Comparison of ENCODE assay signal across 8 cellular contexts in genomic region chr15:65377976-65378366, GRCh38. TPM values are rescaled to one million over a fixed set of nuclear protein-coding genes. Genes with fewer than 3 reads are reported as not detected.
DNase-seq lines count a peak whose midpoint lies in the region; ATAC-seq and TF ChIP-seq lines count a peak whose summit lies in the region.

Gene IGDCC3 (minus strand): TSS chr15:65378002. CDS start chr15:65377788, 214 bp downstream.

- H3K4me1 Mint-ChIP-seq in CD4-positive, CD25-positive, alpha-beta regulatory T cell, result peaks cover 3 to 15% (median 5%) of the 10 kb centered on the region in 4 donors
- peaks cover 72% of the 10 kb centered on the region for H3K4me1 Mint-ChIP-seq in neural progenitor cell

- no peaks in the 10 kb centered on the region for H3K36me3 ChIP-seq in CD4-positive, CD25-positive, alpha-beta regulatory T cell (ENCODE audit: control insufficient read depth, insufficient read depth, low read length)
- no peaks in the 10 kb centered on the region; the same call in 1 of the 2 replicates for H3K36me3 ChIP-seq in Panc1 (ENCODE audit: control insufficient read depth, insufficient read depth, low read length)
- H3K36me3 ChIP-seq in esophagus squamous epithelium, result no peaks in the 10 kb centered on the region
- H3K36me3 ChIP-seq in neural progenitor cell, result no peaks in the 10 kb centered on the region
- no peaks in the 10 kb centered on the region for H3K36me3 ChIP-seq in mucosa of descending colon (ENCODE audit: low read depth)

- peak within 1 kb of the TSS; percentile 63 to 74 (median 68) for H3K4me3 Mint-ChIP-seq in CD4-positive, CD25-positive, alpha-beta regulatory T cell
- peak within 1 kb of the TSS; percentile 97 for H3K4me3 Mint-ChIP-seq in neural progenitor cell

- peak within 1 kb of the TSS; percentile 95 for H3K4me2 ChIP-seq in neural progenitor cell

- CTCF ChIA-PET in Panc1 (lab: Charles Lee), result no interaction called here

- H3K9me3 ChIP-seq in CD4-positive, CD25-positive, alpha-beta regulatory T cell (ENCODE audit: control insufficient read depth in 2 of 2, low read length in 2 of 2), result no peaks in the 10 kb centered on the region
- H3K9me3 ChIP-seq in Panc1 (ENCODE audit: control insufficient read depth, insufficient read depth, low read depth, low read length) (no peaks in the 10 kb centered on the region), esophagus squamous epithelium (no peaks in the 10 kb centered on the region), neural progenitor cell (ENCODE audit: low read depth) (no peaks in the 10 kb centered on the region), mucosa of descending colon (no peaks in the 10 kb centered on the region)

- peak within 1 kb of the TSS; percentile 38 for H2AFZ ChIP-seq in neural progenitor cell (replicated peaks)

- H3F3A ChIP-seq in neural progenitor cell (ENCODE audit: low read depth), result peaks cover 52% of the 10 kb centered on the region

- TF ChIP-seq CTCF in Panc1 (IDR thresholded peaks at IDR 0.05), result no peak
- no peak for TF ChIP-seq CTCF in esophagus squamous epithelium (IDR thresholded peaks at IDR 0.05)
- TF ChIP-seq CTCF in neural progenitor cell (IDR thresholded peaks at IDR 0.05), result no peak
- no peak for TF ChIP-seq CTCF in mucosa of descending colon (IDR thresholded peaks at IDR 0.05)

- no peak for DNase-seq in CD4-positive, CD25-positive, alpha-beta regulatory T cell
- DNase-seq in Panc1 (ENCODE audit: low read depth, low spot score), result no peak
- DNase-seq in esophagus squamous epithelium (lab: John Stamatoyannopoulos, UW), result no peak
- peak; percentile 97 for DNase-seq in neural progenitor cell (ENCODE audit: low spot score)
- DNase-seq in mucosa of descending colon, result no peak
- no peak for DNase-seq in Kasumi-1 (lab: John Stamatoyannopoulos, UW)
- no peak for DNase-seq in stimulated activated CD4-positive, alpha-beta T cell treated with anti-CD3 and anti-CD28 coated beads, Interleukin-2, amount 100 ng/mL, for 48 hours

- no peak within 1 kb of the TSS for H3K4me3 ChIP-seq in CD4-positive, CD25-positive, alpha-beta regulatory T cell (ENCODE audit: low read depth, low read length)
- H3K4me3 ChIP-seq in Panc1 (ENCODE audit: low read depth in 2 of 2, low read length in 2 of 2) (peak within 1 kb of the TSS; percentile 44 to 46), esophagus squamous epithelium (peak within 1 kb of the TSS; percentile 29 to 67 (median 46)), neural progenitor cell (peak within 1 kb of the TSS; percentile 88), mucosa of descending colon (no peak within 1 kb of the TSS)

- POLR2A ChIA-PET in Panc1 (lab: Charles Lee), result no interaction called here

- in situ Hi-C loops in Panc1 (cut with HindIII; ENCODE audit: low pct_unique_long_range_greater_than_20kb, low sequenced_read_pairs), result loop anchor here (10.0 kb wide), 1 partner anchor 53 kb away; no protein-coding TSS in a partner anchor

- no peaks in the 10 kb centered on the region for H3K9me3 Mint-ChIP-seq in CD4-positive, CD25-positive, alpha-beta regulatory T cell
- no peaks in the 10 kb centered on the region for H3K9me3 Mint-ChIP-seq in neural progenitor cell

- H3K36me3 Mint-ChIP-seq in CD4-positive, CD25-positive, alpha-beta regulatory T cell, result peaks cover under 1% of the 10 kb centered on the region
- H3K36me3 Mint-ChIP-seq in neural progenitor cell, result peaks cover 25% of the 10 kb centered on the region

- no peak within 1 kb of the TSS for H3K27ac ChIP-seq in CD4-positive, CD25-positive, alpha-beta regulatory T cell (ENCODE audit: insufficient read depth, low read length, poor library complexity, severe bottlenecking)
- H3K27ac ChIP-seq in Panc1 (ENCODE audit: low read length), result no peak within 1 kb of the TSS
- H3K27ac ChIP-seq in esophagus squamous epithelium, result peak within 1 kb of the TSS in 1 of 4 donors; percentile 13
- peak within 1 kb of the TSS; percentile 40 for H3K27ac ChIP-seq in neural progenitor cell

- TF ChIP-seq POLR2A in esophagus squamous epithelium (IDR thresholded peaks at IDR 0.05), result no peak

- WGBS in esophagus squamous epithelium, 2 donors, result 8% methylated on average over 9 of the region's 42 CpGs; no CpG with 5 or more reads in 1 of the 2 donors

- peak within 1 kb of the TSS; percentile 18 for H3K9ac ChIP-seq in neural progenitor cell

- H3K27ac Mint-ChIP-seq in CD4-positive, CD25-positive, alpha-beta regulatory T cell, result no peak within 1 kb of the TSS
- H3K27ac Mint-ChIP-seq in neural progenitor cell, result peak within 1 kb of the TSS; percentile 99

- peaks cover 31% of the 10 kb centered on the region for H4K20me1 ChIP-seq in neural progenitor cell (ENCODE audit: low read depth)

- peaks cover 10% of the 10 kb centered on the region for H3K4me1 ChIP-seq in CD4-positive, CD25-positive, alpha-beta regulatory T cell (ENCODE audit: control insufficient read depth, insufficient read depth, low read length, poor library complexity, severe bottlenecking)
- H3K4me1 ChIP-seq in Panc1 (ENCODE audit: control insufficient read depth, insufficient read depth, low read length) (no peaks in the 10 kb centered on the region; the same call in 1 of the 2 replicates), esophagus squamous epithelium (peaks cover 8 to 25% (median 14%) of the 10 kb centered on the region in 3 donors), neural progenitor cell (peaks cover 28% of the 10 kb centered on the region), mucosa of descending colon (ENCODE audit: low read depth) (peaks cover 13% of the 10 kb centered on the region)

- no TSS peak for BruUV-seq in Panc1 (replicated peaks; lab: Mats Ljungman, UMichigan)

- no peak for ATAC-seq in CD4-positive, CD25-positive, alpha-beta regulatory T cell (ENCODE audit: low read depth in 2 of 2)
- peak; percentile 43 for ATAC-seq in Panc1
- ATAC-seq in HG03045 (IDR thresholded peaks at IDR 0.05; ENCODE audit: unreplicated experiment), result no peak
- ATAC-seq in mucosa of descending colon, result no peak

- peaks cover 34% of the 10 kb centered on the region for H3K27me3 ChIP-seq in CD4-positive, CD25-positive, alpha-beta regulatory T cell (ENCODE audit: control insufficient read depth, insufficient read depth, low read length)
- H3K27me3 ChIP-seq in Panc1 (ENCODE audit: control insufficient read depth, insufficient read depth, low read length), result peaks cover 37% of the 10 kb centered on the region
- peaks cover 6 to 99% (median 9%) of the 10 kb centered on the region in 4 donors for H3K27me3 ChIP-seq in esophagus squamous epithelium
- peaks cover 51% of the 10 kb centered on the region for H3K27me3 ChIP-seq in neural progenitor cell

- H3K27me3 Mint-ChIP-seq in CD4-positive, CD25-positive, alpha-beta regulatory T cell, result peaks cover 87% of the 10 kb centered on the region
- peaks cover 10% of the 10 kb centered on the region for H3K27me3 Mint-ChIP-seq in neural progenitor cell (ENCODE audit: insufficient read depth, low read depth)

- intact Hi-C loops in Panc1 (cut with micrococcal nuclease; ENCODE audit: unreplicated experiment), result no loop called here
- intact Hi-C loops in esophagus squamous epithelium (cut with DNase I), result no loop called here
- intact Hi-C loops in mucosa of descending colon (cut with DNase I, micrococcal nuclease), result no loop called here

- peaks cover 9% of the 10 kb centered on the region for H3K79me2 ChIP-seq in neural progenitor cell (ENCODE audit: low read depth)

RNA-seq across cellular contexts. Expression of gene IGDCC3, which starts in this region (rescaled TPM):
- total RNA-seq in CD4-positive, CD25-positive, alpha-beta regulatory T cell, result not detected
- polyA plus RNA-seq in CD4-positive, CD25-positive, alpha-beta regulatory T cell, result not detected
- total RNA-seq in Panc1 (2021; ENCODE audit: unreplicated experiment) (0.18 TPM), esophagus squamous epithelium (not detected), neural progenitor cell (ENCODE audit: low replicate concordance) (15.8 and 29.4 TPM in 2 replicates), mucosa of descending colon (under 1 TPM in 1 of 3 donors, not detected in 2; 0.51 TPM)
- not detected for polyA plus RNA-seq in Panc1 (2012; ENCODE audit: insufficient read length)

Comparison
In these comparisons a context has a peak if more than half of its experiments do, and no peak if none do; other contexts are left out.
1. RNA of gene IGDCC3 (total RNA-seq): 15.8 to 29.4 TPM in neural progenitor cell; 0.18 TPM in Panc1 (single experiment), 0.51 TPM in mucosa of descending colon, not detected in CD4-positive, CD25-positive, alpha-beta regulatory T cell (single experiment) and not detected in esophagus squamous epithelium; every median in the first group is over 10 times any median in the second.
2. Peak in ATAC-seq and H3K4me3 ChIP-seq in Panc1; RNA of the gene not detected or under 1 TPM.
3. H3K4me3 ChIP-seq: peak in esophagus squamous epithelium (4 of 4) and neural progenitor cell (single experiment); none in CD4-positive, CD25-positive, alpha-beta regulatory T cell (single experiment) and mucosa of descending colon (single experiment).